10 cellular contexts compared by ENCODE assay signal in the genomic region with DNA sequence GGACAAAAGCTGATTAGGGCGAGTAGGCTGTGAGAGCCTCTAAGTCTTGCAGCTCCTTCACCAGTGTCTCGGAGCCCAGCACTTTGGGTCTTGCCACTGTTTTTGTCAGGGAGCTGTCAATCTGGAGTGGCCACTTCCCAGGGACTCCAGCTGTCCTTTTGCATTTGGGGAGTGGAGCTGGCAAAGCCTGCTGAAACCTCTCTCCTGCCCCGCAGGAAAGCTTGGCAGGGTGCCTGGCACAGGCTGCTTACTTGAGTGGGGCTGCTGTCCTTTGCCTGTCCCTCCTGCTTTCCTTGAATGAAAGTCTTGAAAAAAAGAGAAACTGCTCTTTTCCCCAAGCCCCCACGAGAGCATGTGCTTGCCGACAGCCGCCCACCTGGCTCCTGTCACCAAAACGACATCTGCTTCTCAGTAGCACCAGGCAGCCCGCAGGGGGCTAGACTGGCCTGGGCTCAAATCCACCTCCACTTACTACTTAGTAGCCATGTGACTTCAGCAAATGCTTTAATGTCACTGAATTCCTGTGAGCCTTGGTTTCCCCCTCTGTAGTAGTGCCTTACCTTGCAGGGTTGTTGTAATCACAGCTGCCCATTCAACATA. TPM values are rescaled to one million over a fixed set of nuclear protein-coding genes. Genes with fewer than 3 reads are reported as not detected.
DNase-seq lines count a peak whose midpoint lies in the region; ATAC-seq, FAIRE-seq and TF ChIP-seq lines count a peak whose summit lies in the region.
"Had no signal": no experiment of that assay in that cellular context is flagged by ENCODE, and none has a peak within 500 bp of the region (broad histone marks: within the 10 kb centered on the region; RNA-seq: fewer than 3 reads in every experiment).

No MANE protein-coding gene starts in this region.

- H3K27me3 ChIP-seq in right atrium auricular region (no peaks in the 10 kb centered on the region), stomach (no peaks in the 10 kb centered on the region)

- intact Hi-C loops in stomach (cut with DNase I; ENCODE audit: low total_unique reads): no loop called here

- H3K4me1 ChIP-seq in right atrium auricular region (peaks cover 0 to 69% of the 10 kb centered on the region in 2 donors), stomach (peaks cover 0 to 15% (median 5%) of the 10 kb centered on the region in 4 donors)

- no peaks in the 10 kb centered on the region for H3K9me3 ChIP-seq in right atrium auricular region
- no peaks in the 10 kb centered on the region for H3K9me3 ChIP-seq in stomach

- TF ChIP-seq EP300 in stomach (IDR thresholded peaks at IDR 0.05): no peak

- H3K36me3 ChIP-seq in right atrium auricular region (no peaks in the 10 kb centered on the region), stomach (no peaks in the 10 kb centered on the region)

- H3K4me3 ChIP-seq in right atrium auricular region (no peak overlapping the region), stomach (no peak overlapping the region)

- WGBS in stomach, 5 donors: 40 to 68% (median 51%) methylated on average over 8 of the region's 8 CpGs

- TF ChIP-seq POLR2A in stomach (IDR thresholded peaks at IDR 0.05) (no peak), H54 (IDR thresholded peaks at IDR 0.05; ENCODE audit: low read depth, low read length) (no peak)

- DNase-seq in NCI-H1105 treated with DMSO at 0.1 percent for 48 hours (lab: John Stamatoyannopoulos, UW) (peak; percentile 94), amygdala (lab: John Stamatoyannopoulos, UW) (peak in 44 of 56 donors; percentile 2 to 60 (median 24)), right atrium auricular region (ENCODE audit: low spot score) (no peak), stomach (peak; percentile 38), H54 (ENCODE audit: insufficient read length, low spot score) (no peak), GF-D8 (lab: John Stamatoyannopoulos, UW) (no peak)
- no peak for DNase-seq in activated CD4-positive, alpha-beta T cell treated with anti-CD3 and anti-CD28 coated beads, Interleukin-2, amount 50 U/mL, for 1 hour
- DNase-seq: naive thymus-derived CD4-positive, alpha-beta T cell; NCI-H1930 had no signal

- ATAC-seq in HG02885 (IDR thresholded peaks at IDR 0.05; ENCODE audit: poor library complexity, unreplicated experiment): no peak
- ATAC-seq: naive thymus-derived CD4-positive, alpha-beta T cell had no signal

- TF ChIP-seq CTCF in right atrium auricular region (IDR thresholded peaks at IDR 0.05) (no peak), stomach (IDR thresholded peaks at IDR 0.05) (no peak)

- FAIRE-seq in H54 (lab: Jason Lieb, UNC): no peak

- H3K27ac ChIP-seq in right atrium auricular region (peak overlapping the region; percentile 45 to 84), stomach (no peak overlapping the region)

RNA-seq across cellular contexts. Expression of gene USP13, which starts 13.7 kb away (rescaled TPM):
- total RNA-seq in right atrium auricular region (10 to 100 TPM; 75.9 to 89.7 TPM), stomach (10 to 100 TPM in 1 of 5 donors, 1 to 10 TPM in 4; 2.3 to 10.3 (median 5.4) TPM)
- polyA plus RNA-seq in stomach: 1 to 10 TPM; 1.3 to 2.1 (median 1.5) TPM

Comparison
In these comparisons a context has a peak if more than half of its experiments do, and no peak if none do; other contexts are left out.
1. DNase-seq: peak in NCI-H1105 treated with DMSO at 0.1 percent for 48 hours (single experiment), amygdala (44 of 56) and stomach (single experiment); none in right atrium auricular region (single experiment), activated CD4-positive, alpha-beta T cell treated with anti-CD3 and anti-CD28 coated beads, Interleukin-2, amount 50 U/mL, for 1 hour (single experiment), H54 (single experiment) and GF-D8 (single experiment).
2. H3K27ac ChIP-seq: peak in right atrium auricular region (2 of 2); none in stomach (0 of 5).
3. RNA of gene USP13, which starts 13.7 kb away (total RNA-seq): 75.9 to 89.7 TPM in right atrium auricular region; 2.3 to 10.3 TPM in stomach; every median in the first group is over 4 times any median in the second.